ENCODE assay signal across 10 cellular contexts in the genomic region with DNA sequence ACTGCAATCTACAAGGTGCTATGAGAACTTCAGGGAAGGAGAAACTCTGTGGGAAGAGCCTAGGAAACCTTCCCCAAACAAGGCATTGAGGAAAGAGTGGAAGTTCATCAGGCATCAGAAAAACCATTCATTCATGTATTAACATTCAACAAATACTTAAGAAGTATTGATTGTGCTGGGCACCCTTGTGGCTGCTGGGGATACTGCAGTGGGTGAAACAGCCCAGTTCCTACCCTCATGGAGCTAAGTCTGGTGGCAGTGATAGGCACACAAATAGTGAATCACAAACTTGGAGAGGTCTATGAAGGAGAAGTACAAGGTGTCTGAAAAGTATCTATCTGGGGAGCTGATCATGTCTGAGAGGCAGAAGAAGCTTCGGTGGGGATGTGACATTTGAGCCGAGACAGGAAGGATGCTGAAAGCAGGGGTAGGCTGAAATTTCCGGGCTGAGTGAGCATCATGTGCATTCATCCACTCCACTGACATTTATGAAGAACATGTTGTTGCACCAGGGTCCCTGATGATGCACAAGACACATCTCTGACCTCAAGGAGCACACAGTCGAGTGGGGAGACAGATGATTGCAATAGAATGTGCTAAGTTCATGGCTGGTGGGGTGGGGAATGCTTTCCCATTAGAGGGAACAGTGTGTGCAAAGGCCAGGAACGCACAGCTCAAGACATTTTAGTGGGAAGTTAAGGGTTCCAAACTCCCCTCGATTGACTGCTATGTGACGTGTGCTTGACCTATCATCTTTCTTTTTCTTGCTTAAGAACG.
DNase-seq lines count a peak whose midpoint lies in the region; ATAC-seq and TF ChIP-seq lines count a peak whose summit lies in the region.
"Had no signal": no experiment of that assay in that cellular context is flagged by ENCODE, and none has a peak within 500 bp of the region (broad histone marks: within the 10 kb centered on the region; RNA-seq: fewer than 3 reads in every experiment).

No MANE protein-coding gene starts in this region.

- CTCF ChIA-PET in A673 (lab: Charles Lee) = no interaction called here

- H3K9me3 ChIP-seq in A673 (ENCODE audit: low read depth, low read length, poor library complexity, severe bottlenecking) = no peaks in the 10 kb centered on the region
- H3K9me3 ChIP-seq: pancreas had no signal

- no peaks in the 10 kb centered on the region; the same call in 1 of the 2 replicates for H3K9me3 Mint-ChIP-seq in HFFc6
- H3K9me3 Mint-ChIP-seq in activated T-cell treated with anti-CD3 and anti-CD28 coated beads, Interleukin-2, amount 50 U/mL, for 72 hours = peaks cover 6 to 8% of the 10 kb centered on the region in 2 donors

- H3K27ac ChIP-seq in A673 (ENCODE audit: low read depth, low read length, poor library complexity, severe bottlenecking) = no peak overlapping the region
- H3K27ac ChIP-seq: pancreas had no signal

- H3K4me1 Mint-ChIP-seq in HFFc6 (ENCODE audit: low read depth) = no peaks in the 10 kb centered on the region
- H3K4me1 Mint-ChIP-seq in activated T-cell treated with anti-CD3 and anti-CD28 coated beads, Interleukin-2, amount 50 U/mL, for 72 hours (ENCODE audit: low read depth) = peaks cover 47% of the 10 kb centered on the region

- H3K4me3 Mint-ChIP-seq in HFFc6 = no peak overlapping the region
- peak overlapping the region; percentile 2 to 53 for H3K4me3 Mint-ChIP-seq in activated T-cell treated with anti-CD3 and anti-CD28 coated beads, Interleukin-2, amount 50 U/mL, for 72 hours
- H3K4me3 Mint-ChIP-seq: activated naive CD4-positive, alpha-beta T cell treated with anti-CD3 and anti-CD28 coated beads, Interleukin-2, amount 50 U/mL, for 24 hours had no signal

- POLR2A ChIA-PET in A673 (lab: Charles Lee; ENCODE audit: low non-redundant PET) = no interaction called here

- intact Hi-C loops in A673 (cut with micrococcal nuclease; ENCODE audit: unreplicated experiment) = no loop called here

- H3K27me3 Mint-ChIP-seq in HFFc6 (ENCODE audit: insufficient read depth) = peaks cover 7% of the 10 kb centered on the region
- no peaks in the 10 kb centered on the region for H3K27me3 Mint-ChIP-seq in activated T-cell treated with anti-CD3 and anti-CD28 coated beads, Interleukin-2, amount 50 U/mL, for 72 hours (ENCODE audit: low read depth)
- H3K27me3 Mint-ChIP-seq: activated naive CD4-positive, alpha-beta T cell treated with anti-CD3 and anti-CD28 coated beads, Interleukin-2, amount 50 U/mL, for 24 hours had no signal

- no peaks in the 10 kb centered on the region for H3K36me3 Mint-ChIP-seq in HFFc6 (ENCODE audit: low read depth)
- peaks cover 7 to 13% of the 10 kb centered on the region in 2 donors for H3K36me3 Mint-ChIP-seq in activated T-cell treated with anti-CD3 and anti-CD28 coated beads, Interleukin-2, amount 50 U/mL, for 72 hours (ENCODE audit: insufficient read depth in 2 of 2)

- no TSS peak for BruUV-seq in A673 (replicated peaks; lab: Mats Ljungman, UMichigan)

- TF ChIP-seq CTCF in A673 (conservative IDR thresholded peaks at IDR 0.05; ENCODE audit: low read depth, low read length) (peak; percentile 56), HFFc6 (IDR thresholded peaks at IDR 0.05) (peak; percentile 73)

- ATAC-seq in activated T-cell treated with anti-CD3 and anti-CD28 coated beads, Interleukin-2, amount 50 U/mL, for 72 hours (replicated peaks in 1 of 2) = peak; percentile 73 to 81
- ATAC-seq in left lobe of liver = peak; percentile 53

- no peaks in the 10 kb centered on the region for H3K36me3 ChIP-seq in A673 (ENCODE audit: insufficient read depth, low read length, poor library complexity, severe bottlenecking)
- H3K36me3 ChIP-seq: pancreas had no signal

- DNase-seq in A673 (ENCODE audit: low spot score) (no peak), HFFc6 (no peak), left lobe of liver (ENCODE audit: low spot score) (no peak), cerebellar cortex (ENCODE audit: low spot score) (no peak), NCI-H2171 (lab: John Stamatoyannopoulos, UW) (no peak), NCI-H2171 treated with DMSO at 0.1 percent for 48 hours (lab: John Stamatoyannopoulos, UW) (no peak), AML-193 (lab: John Stamatoyannopoulos, UW) (no peak)
- DNase-seq in activated T-cell treated with anti-CD3 and anti-CD28 coated beads, Interleukin-2, amount 50 U/mL, for 72 hours = peak; percentile 42 to 47
- DNase-seq: pancreas had no signal

- no peaks in the 10 kb centered on the region for H3K27me3 ChIP-seq in A673 (replicated peaks; ENCODE audit: insufficient read depth, low read depth, low read length, poor library complexity)
- H3K27me3 ChIP-seq: pancreas had no signal

- no peaks in the 10 kb centered on the region for H3K4me1 ChIP-seq in A673 (ENCODE audit: insufficient read depth, low read length, poor library complexity, severe bottlenecking)
- H3K4me1 ChIP-seq: pancreas had no signal

- no peak overlapping the region for H3K4me3 ChIP-seq in A673 (ENCODE audit: low read depth, low read length, poor library complexity, severe bottlenecking)
- H3K4me3 ChIP-seq: pancreas had no signal

- H3K27ac Mint-ChIP-seq in HFFc6 = no peak overlapping the region
- H3K27ac Mint-ChIP-seq in activated T-cell treated with anti-CD3 and anti-CD28 coated beads, Interleukin-2, amount 50 U/mL, for 72 hours = peak overlapping the region; percentile 47
- H3K27ac Mint-ChIP-seq: activated naive CD4-positive, alpha-beta T cell treated with anti-CD3 and anti-CD28 coated beads, Interleukin-2, amount 50 U/mL, for 24 hours had no signal

Comparison
In these comparisons a context has a peak if more than half of its experiments do, and no peak if none do; other contexts are left out.
1. DNase-seq: peak in activated T-cell treated with anti-CD3 and anti-CD28 coated beads, Interleukin-2, amount 50 U/mL, for 72 hours (2 of 2); none in A673 (single experiment), HFFc6 (single experiment), left lobe of liver (single experiment), cerebellar cortex (single experiment), NCI-H2171 (single experiment), NCI-H2171 treated with DMSO at 0.1 percent for 48 hours (single experiment) and AML-193 (0 of 2).